In genomic region chr9:122414108-122414507, GRCh38 we compare ENCODE assay signal across 10 cellular contexts. TPM values are rescaled to one million over a fixed set of nuclear protein-coding genes. Genes with fewer than 3 reads are reported as not detected.
A peak's percentile ranks its signal among the peaks of the same experiment; 100 is the strongest.
DNase-seq lines count a peak whose midpoint lies in the region; TF ChIP-seq lines count a peak whose summit lies in the region.
"Not testable (repeated sequence)": the region's sequence is repeated elsewhere in the genome, so short reads cannot be mapped to it uniquely, and the experiment has no call there.
"Had no signal": no experiment of that assay in that cellular context is flagged by ENCODE, and none has a peak within 500 bp of the region (broad histone marks: within the 10 kb centered on the region; RNA-seq: fewer than 3 reads in every experiment).

No MANE protein-coding gene starts in this region.

- DNase-seq in DMS53 treated with DMSO at 0.1 percent for 48 hours (lab: John Stamatoyannopoulos, UW; ENCODE audit: unreplicated experiment) (peak; percentile 23), M059J (ENCODE audit: low read depth) (peak; percentile 17), NCI-H345 treated with DMSO at 0.1 percent for 48 hours (lab: John Stamatoyannopoulos, UW; ENCODE audit: unreplicated experiment) (peak; percentile 4), PC-9 (peak in 1 of 2 experiments; percentile 31), SHP77 treated with DMSO at 0.1 percent for 48 hours (lab: John Stamatoyannopoulos, UW) (peak; percentile 38), epithelial cell of esophagus (ENCODE audit: low read depth) (peak; percentile 51), stomach (peak; percentile 61)

- not testable (repeated sequence) for H3K79me2 ChIP-seq in PC-9 (ENCODE audit: low read depth)

- POLR2A ChIA-PET in PC-9 (lab: Charles Lee; ENCODE audit: unreplicated experiment): not testable (repeated sequence)

- H3K4me2 ChIP-seq in PC-9: peak overlapping the region; percentile 74

- BruUV-seq in PC-9 (replicated peaks; lab: Mats Ljungman, UMichigan): not testable (repeated sequence)

- H4K20me1 ChIP-seq in PC-9 (ENCODE audit: insufficient read depth): not testable (repeated sequence)

- not testable (repeated sequence) for H3K27ac ChIP-seq in PC-9, stomach

- H3F3A ChIP-seq in PC-9 (ENCODE audit: insufficient read depth, low read depth): not testable (repeated sequence)

- H3K4me3 ChIP-seq in PC-9: peak overlapping the region; percentile 32; the same call in 1 of the 2 replicates
- not testable (repeated sequence) for H3K4me3 ChIP-seq in epithelial cell of esophagus (ENCODE audit: low read length); stomach

- intact Hi-C loops in PC-9 (cut with micrococcal nuclease; ENCODE audit: unreplicated experiment); stomach (cut with DNase I; ENCODE audit: low total_unique reads): not testable (repeated sequence)

- not testable (repeated sequence) for H3K4me1 ChIP-seq in PC-9 (replicated peaks; ENCODE audit: insufficient read depth); stomach

- not testable (repeated sequence) for TF ChIP-seq POLR2A in stomach (IDR thresholded peaks at IDR 0.05)

- not testable (repeated sequence) for TF ChIP-seq EP300 in stomach (IDR thresholded peaks at IDR 0.05)

- TF ChIP-seq CTCF in PC-9 (conservative IDR thresholded peaks at IDR 0.05); epithelial cell of esophagus (IDR thresholded peaks at IDR 0.05; ENCODE audit: insufficient read depth, low read depth, low read length, missing control alignments); stomach (IDR thresholded peaks at IDR 0.05): not testable (repeated sequence)

- WGBS in stomach, 5 donors: 62 to 69% (median 68%) methylated on average over 6 to 7 of the region's 7 CpGs

- CTCF ChIA-PET in PC-9 (lab: Charles Lee): not testable (repeated sequence)

- not testable (repeated sequence) for H3K9me2 ChIP-seq in PC-9 (ENCODE audit: insufficient read depth)

- H3K27me3 ChIP-seq in PC-9 (ENCODE audit: insufficient read depth, low read depth); stomach: not testable (repeated sequence)

- H2AFZ ChIP-seq in PC-9: not testable (repeated sequence)

- H3K36me3 ChIP-seq in PC-9 (ENCODE audit: low read depth); stomach: not testable (repeated sequence)

- not testable (repeated sequence) for H3K9me3 ChIP-seq in PC-9 (ENCODE audit: insufficient read depth, low read depth); stomach

RNA-seq across cellular contexts. Expression of gene PTGS1, which starts 43.3 kb away (rescaled TPM):
- 4.8 and 6.7 TPM in 2 replicates for total RNA-seq in M059J (2014; rRNA removed; shearing (Covaris generic))
- 1.8 TPM in 2 replicates for total RNA-seq in PC-9 (2021)
- 10 to 100 TPM in 2 of 5 donors, 1 to 10 TPM in 3; 6.4 to 49.6 (median 8.1) TPM for total RNA-seq in stomach
- polyA plus RNA-seq in stomach: 10 to 100 TPM; 14.8 to 19.4 (median 15.4) TPM
- total RNA-seq: A673; CD8-positive, alpha-beta T cell; G401 had no signal
